In the genomic region with DNA sequence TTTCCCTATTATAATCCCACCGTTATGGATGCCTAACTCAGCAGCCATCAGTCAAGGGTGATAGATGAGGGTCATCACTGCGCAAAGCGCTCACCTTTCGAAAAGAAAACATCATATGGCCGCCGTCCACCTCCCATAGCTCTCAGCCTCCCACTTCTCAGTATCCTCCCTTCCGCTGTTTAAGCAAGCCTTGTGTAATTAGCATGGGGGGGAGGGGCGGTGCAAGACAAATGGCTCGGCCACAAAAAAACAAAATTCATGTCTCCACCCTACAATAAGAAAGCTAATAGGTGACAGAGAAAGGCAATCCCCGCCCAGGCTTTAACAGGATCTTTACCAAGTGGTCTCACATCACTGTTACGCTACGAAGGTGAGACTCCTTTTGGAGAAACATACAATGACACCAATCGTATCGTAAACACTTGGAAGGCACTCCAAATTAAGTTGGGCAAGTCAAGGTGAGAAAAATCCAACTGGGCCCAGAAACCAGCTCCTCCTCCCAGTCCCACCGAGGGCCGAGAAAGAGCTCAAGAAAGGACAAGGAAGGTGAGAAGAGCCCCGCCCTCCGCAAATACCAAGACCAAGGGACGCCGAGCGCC, we compare ENCODE assay signal across 8 cellular contexts. TPM values are rescaled to one million over a fixed set of nuclear protein-coding genes. Genes with fewer than 3 reads are reported as not detected.
DNase-seq lines count a peak whose midpoint lies in the region; ATAC-seq and TF ChIP-seq lines count a peak whose summit lies in the region.

No MANE protein-coding gene starts in this region.

- H3K9me2 ChIP-seq in OCI-LY1 (ENCODE audit: low read depth, low read length): no peaks in the 10 kb centered on the region

- H3F3A ChIP-seq in OCI-LY1 (ENCODE audit: insufficient read depth, low read length): no peaks in the 10 kb centered on the region

- no peaks in the 10 kb centered on the region for H4K20me1 ChIP-seq in OCI-LY1 (ENCODE audit: insufficient read depth, low read length)

- H3K27ac ChIP-seq in HEK293 (ENCODE audit: extremely low read depth, low read depth, low read length) (peak overlapping the region; percentile 100), OCI-LY1 (ENCODE audit: low read depth, low read length, poor library complexity, severe bottlenecking) (peak overlapping the region; percentile 84), neutrophil (peak overlapping the region; percentile 97)

- H3K4me1 ChIP-seq in HEK293 (ENCODE audit: control insufficient read depth, insufficient read depth, low read length) (peaks cover 14% of the 10 kb centered on the region), OCI-LY1 (ENCODE audit: insufficient read depth, low read length, severe bottlenecking) (peaks cover 51% of the 10 kb centered on the region), neutrophil (ENCODE audit: control insufficient read depth in 1 of 2, insufficient read depth in 1 of 2, low read depth in 1 of 2, low read length in 1 of 2) (peaks cover 32 to 44% of the 10 kb centered on the region in 2 experiments)

- CTCF ChIA-PET in HEK293 (lab: Yijun Ruan, JAX): interaction anchor here (0.7 to 13.9 kb wide), 9 partner anchors 10 to 343 kb away, joined by 3 to 431 read pairs (median 4); a partner anchor contains a TSS

- H3K4me2 ChIP-seq in OCI-LY1 (ENCODE audit: low read length): peak overlapping the region; percentile 87

- peak overlapping the region; percentile 91 for H3K9ac ChIP-seq in OCI-LY1 (ENCODE audit: low read length)

- peaks cover 39% of the 10 kb centered on the region for H3K79me2 ChIP-seq in OCI-LY1 (ENCODE audit: insufficient read depth, low read length)

- DNase-seq in CD1c-positive myeloid dendritic cell (ENCODE audit: extremely low spot score): peak; percentile 48
- DNase-seq in activated T-helper 1 cell treated with anti-CD3 and anti-CD28 coated beads, Interleukin-2, amount 50 U/mL, for 16 hours (ENCODE audit: low read depth in 1 of 2, low spot score in 1 of 2): peak; percentile 38 to 41
- DNase-seq in fibroblast of villous mesenchyme (ENCODE audit: low read depth): peak; percentile 76
- DNase-seq in T1000 (lab: John Stamatoyannopoulos, UW): no peak

- no peak for TF ChIP-seq CTCF in HEK293 (tag by site-specific recombination; IDR thresholded peaks at IDR 0.05)
- no peak for TF ChIP-seq CTCF in OCI-LY1 (IDR thresholded peaks at IDR 0.05; ENCODE audit: low read length)
- no peak for TF ChIP-seq CTCF in fibroblast of villous mesenchyme (IDR thresholded peaks at IDR 0.05; ENCODE audit: insufficient read depth, low read depth, low read length)
- no peak for TF ChIP-seq CTCF in neutrophil (IDR thresholded peaks at IDR 0.05)

- no peaks in the 10 kb centered on the region for H3K27me3 ChIP-seq in OCI-LY1 (ENCODE audit: insufficient read depth, low read length)
- no peaks in the 10 kb centered on the region for H3K27me3 ChIP-seq in neutrophil

- H3K36me3 ChIP-seq in HEK293 (ENCODE audit: control insufficient read depth in 2 of 2, insufficient read depth in 1 of 2, low read length in 2 of 2): peaks cover 46 to 50% of the 10 kb centered on the region in 2 experiments
- peaks cover 50% of the 10 kb centered on the region for H3K36me3 ChIP-seq in OCI-LY1 (ENCODE audit: insufficient read depth, low read length)
- peaks cover 41% of the 10 kb centered on the region for H3K36me3 ChIP-seq in neutrophil

- ATAC-seq in HG02610 (IDR thresholded peaks at IDR 0.05; ENCODE audit: unreplicated experiment): no peak

- POLR2A ChIA-PET in HEK293 (lab: Yijun Ruan, JAX): interaction anchor here (0.6 to 4.2 kb wide), 48 partner anchors 9 to 1430 kb away, joined by 3 to 112 read pairs (median 5); a partner anchor contains a TSS

- H3K9me3 ChIP-seq in HEK293 (ENCODE audit: control insufficient read depth, insufficient read depth, low read depth, low read length) (no peaks in the 10 kb centered on the region), OCI-LY1 (ENCODE audit: low read length) (no peaks in the 10 kb centered on the region), neutrophil (no peaks in the 10 kb centered on the region)

- no peak overlapping the region for H2AFZ ChIP-seq in OCI-LY1 (ENCODE audit: low read length)

- H3K4me3 ChIP-seq in HEK293 (ENCODE audit: low read depth, low read length): peak overlapping the region; percentile 64
- H3K4me3 ChIP-seq in OCI-LY1 (ENCODE audit: low read depth, low read length, poor library complexity, severe bottlenecking): peak overlapping the region; percentile 81
- H3K4me3 ChIP-seq in fibroblast of villous mesenchyme (ENCODE audit: low read depth, low read length): peak overlapping the region; percentile 73
- H3K4me3 ChIP-seq in neutrophil (ENCODE audit: low read depth in 1 of 2, low read length in 1 of 2): peak overlapping the region; percentile 90 to 93

TF ChIP-seq in HEK293, 187 proteins besides CTCF, POLR2A, EP300 and RAD21:
- no peak for TF ChIP-seq ZNF157 (tag by site-specific recombination; IDR thresholded peaks at IDR 0.05)
- 0 out of 2 replicates have a peak, but pooled peaks have one; percentile 13 for TF ChIP-seq KLF8 (tag by site-specific recombination; IDR thresholded peaks at IDR 0.05)
- TF ChIP-seq ZNF654 (tag by site-specific recombination; IDR thresholded peaks at IDR 0.05; ENCODE audit: low read depth): 0 out of 2 replicates have a peak, but pooled peaks have one; percentile 1
- peak; percentile 28 for TF ChIP-seq SP3 (tag by site-specific recombination; IDR thresholded peaks at IDR 0.05)
- TF ChIP-seq ZNF585B (tag by site-specific recombination; IDR thresholded peaks at IDR 0.05): no peak
- 0 out of 2 replicates have a peak, but pooled peaks have one; percentile 6 for TF ChIP-seq ZFHX2 (tag by site-specific recombination; conservative IDR thresholded peaks at IDR 0.05)
- TF ChIP-seq KLF9 (tag by site-specific recombination; IDR thresholded peaks at IDR 0.05; ENCODE audit: low read depth): peak; percentile 41; the same call in 1 of the 2 replicates
- TF ChIP-seq KLF1 (tag by site-specific recombination; IDR thresholded peaks at IDR 0.05): peak; percentile 77
- TF ChIP-seq ZNF221 (tag by site-specific recombination; IDR thresholded peaks at IDR 0.05; ENCODE audit: borderline replicate concordance): 0 out of 2 replicates have a peak, but pooled peaks have one; percentile 1
- TF ChIP-seq ZBTB1 (tag by site-specific recombination; IDR thresholded peaks at IDR 0.05): no peak
- TF ChIP-seq SP2 (tag by site-specific recombination; IDR thresholded peaks at IDR 0.05): peak; percentile 41
- 0 out of 2 replicates have a peak, but pooled peaks have one; percentile 26 for TF ChIP-seq ZSCAN30 (tag by site-specific recombination; IDR thresholded peaks at IDR 0.05)
- peak; percentile 95 for TF ChIP-seq WT1 (tag by site-specific recombination; IDR thresholded peaks at IDR 0.05)
- TF ChIP-seq, protein P1, sequence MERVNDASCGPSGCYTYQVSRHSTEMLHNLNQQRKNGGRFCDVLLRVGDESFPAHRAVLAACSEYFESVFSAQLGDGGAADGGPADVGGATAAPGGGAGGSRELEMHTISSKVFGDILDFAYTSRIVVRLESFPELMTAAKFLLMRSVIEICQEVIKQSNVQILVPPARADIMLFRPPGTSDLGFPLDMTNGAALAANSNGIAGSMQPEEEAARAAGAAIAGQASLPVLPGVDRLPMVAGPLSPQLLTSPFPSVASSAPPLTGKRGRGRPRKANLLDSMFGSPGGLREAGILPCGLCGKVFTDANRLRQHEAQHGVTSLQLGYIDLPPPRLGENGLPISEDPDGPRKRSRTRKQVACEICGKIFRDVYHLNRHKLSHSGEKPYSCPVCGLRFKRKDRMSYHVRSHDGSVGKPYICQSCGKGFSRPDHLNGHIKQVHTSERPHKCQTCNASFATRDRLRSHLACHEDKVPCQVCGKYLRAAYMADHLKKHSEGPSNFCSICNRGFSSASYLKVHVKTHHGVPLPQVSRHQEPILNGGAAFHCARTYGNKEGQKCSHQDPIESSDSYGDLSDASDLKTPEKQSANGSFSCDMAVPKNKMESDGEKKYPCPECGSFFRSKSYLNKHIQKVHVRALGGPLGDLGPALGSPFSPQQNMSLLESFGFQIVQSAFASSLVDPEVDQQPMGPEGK (tag by site-specific recombination; IDR thresholded peaks at IDR 0.05): 0 out of 2 replicates have a peak, but pooled peaks have one; percentile 5

RNA-seq across cellular contexts. Expression of a gene that starts 0.6 kb away (rescaled TPM):
- total RNA-seq in fibroblast of villous mesenchyme: 407 and 463 TPM in 2 replicates

RNA-seq across cellular contexts. Expression of a gene that starts 5.2 kb away (rescaled TPM):
- total RNA-seq in fibroblast of villous mesenchyme: 1.3 and 3.0 TPM in 2 replicates

RNA-seq across cellular contexts. Expression of a gene that starts 6.2 kb away (rescaled TPM):
- total RNA-seq in fibroblast of villous mesenchyme: 12.5 and 20.3 TPM in 2 replicates

RNA-seq across cellular contexts. Expression of a gene that starts 12.4 kb away (rescaled TPM):
- not detected in 2 replicates for total RNA-seq in fibroblast of villous mesenchyme

RNA-seq across cellular contexts. Expression of a gene that starts 30.9 kb away (rescaled TPM):
- not detected in 2 replicates for total RNA-seq in fibroblast of villous mesenchyme
